20 cellular contexts compared by ENCODE assay signal in the genomic region with DNA sequence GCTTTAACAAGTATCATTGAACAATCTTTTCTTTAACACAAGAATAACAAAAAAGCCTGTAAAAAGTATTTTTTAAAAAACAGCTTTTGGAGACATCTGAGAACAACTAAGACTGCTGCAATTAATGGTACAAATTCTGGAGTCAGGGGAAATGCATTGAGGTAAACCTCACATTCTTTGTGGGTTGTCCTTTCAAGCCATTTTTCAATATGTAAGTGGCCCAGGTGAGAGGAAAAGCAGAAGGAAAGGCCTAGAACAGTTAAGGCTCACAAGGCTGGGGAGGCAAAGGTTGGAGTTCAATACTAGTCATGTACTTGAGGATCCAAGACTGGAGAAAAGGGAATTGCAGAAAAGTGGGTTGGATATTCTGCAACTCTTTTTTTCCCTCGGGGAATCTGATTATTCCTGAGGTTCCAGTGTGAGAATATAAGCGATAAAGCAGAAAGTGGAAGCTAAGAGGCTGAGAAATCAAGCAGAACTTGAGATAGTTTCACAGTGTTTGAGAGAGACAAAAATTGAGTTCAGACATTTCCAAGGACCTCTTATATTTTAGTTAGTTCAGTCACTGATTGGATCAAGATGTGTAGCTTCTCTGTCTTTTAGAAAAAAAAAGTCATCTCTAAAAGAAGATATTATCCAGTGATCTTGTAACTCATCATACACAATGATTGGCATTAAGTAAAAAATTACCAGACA. TPM values are rescaled to one million over a fixed set of nuclear protein-coding genes. Genes with fewer than 3 reads are reported as not detected.
DNase-seq lines count a peak whose midpoint lies in the region; ATAC-seq, FAIRE-seq and TF ChIP-seq lines count a peak whose summit lies in the region.
"Had no signal": no experiment of that assay in that cellular context is flagged by ENCODE, and none has a peak within 500 bp of the region (broad histone marks: within the 10 kb centered on the region; RNA-seq: fewer than 3 reads in every experiment).

No MANE protein-coding gene starts in this region.

- H3K4me3 ChIP-seq in Karpas-422 (ENCODE audit: low read length) (no peak overlapping the region), GM12878 (no peak overlapping the region)
- H3K4me3 ChIP-seq: BLaER1, HAP-1 had no signal

- DNase-seq in activated T-cell treated with anti-CD3 and anti-CD28 coated beads, Interleukin-2, amount 50 U/mL, for 72 hours: no peak
- DNase-seq in activated T-cell treated with anti-CD3 and anti-CD28 coated beads, Interleukin-2, amount 50 U/mL, for 48 hours: no peak
- DNase-seq in Karpas-422: no peak
- DNase-seq in GM12878 (ENCODE audit: low read depth, low spot score): no peak
- no peak for DNase-seq in COR-L47 (lab: John Stamatoyannopoulos, UW)
- DNase-seq in NCI-H2081 (lab: John Stamatoyannopoulos, UW): no peak
- DNase-seq: CD8-positive, alpha-beta memory T cell; DMS 273 treated with DMSO at 0.1 percent for 48 hours; NCI-H1092 treated with DMSO at 0.1 percent for 48 hours; NCI-H1694 treated with DMSO at 0.1 percent for 48 hours; NCI-H446 had no signal

- ATAC-seq in activated T-cell treated with anti-CD3 and anti-CD28 coated beads, Interleukin-2, amount 50 U/mL, for 72 hours (replicated peaks in 1 of 2): no peak
- ATAC-seq in GM12878: no peak
- no peak for ATAC-seq in HG03139 (IDR thresholded peaks at IDR 0.05; ENCODE audit: unreplicated experiment)
- ATAC-seq in GM18511 (IDR thresholded peaks at IDR 0.05; ENCODE audit: unreplicated experiment): no peak
- ATAC-seq: Right ventricle myocardium inferior, SK-N-SH treated with all-trans-retinoic acid at 6 μM for 48 hours had no signal

- SMC1A ChIA-PET in GM12878 (lab: Charles Lee; ENCODE audit: uncharacterized antibody, unreplicated experiment): interaction anchor here (0.9 to 1.6 kb wide), 3 partner anchors 10 to 25 kb away, joined by 4 read pairs; a partner anchor contains a TSS

- H3K36me3 Mint-ChIP-seq in activated T-cell treated with anti-CD3 and anti-CD28 coated beads, Interleukin-2, amount 50 U/mL, for 72 hours (ENCODE audit: insufficient read depth in 2 of 2): peaks cover 2 to 4% of the 10 kb centered on the region in 2 donors

- no peaks in the 10 kb centered on the region for H4K20me1 ChIP-seq in Karpas-422 (ENCODE audit: insufficient read depth, low read depth, low read length)
- H4K20me1 ChIP-seq in GM12878 (ENCODE audit: control insufficient read depth, insufficient read depth): no peaks in the 10 kb centered on the region
- H4K20me1 ChIP-seq: BLaER1 had no signal

- TF ChIP-seq CTCF in GM12878 (IDR thresholded peaks at IDR 0.05 in 2 of 3, conservative IDR thresholded peaks at IDR 0.05 in 1 of 3; ENCODE audit: control insufficient read depth in 2 of 3, extremely low read depth in 1 of 3, insufficient read depth in 1 of 3, low read depth in 3 of 3, low read length in 3 of 3): no peak

- no peak for TF ChIP-seq EP300 in GM12878 (IDR thresholded peaks at IDR 0.05; ENCODE audit: borderline replicate concordance in 1 of 2, control insufficient read depth in 1 of 2, low read depth in 2 of 2, low read length in 2 of 2)

- H3K4me2 ChIP-seq in Karpas-422 (ENCODE audit: low read depth, low read length, poor library complexity, severe bottlenecking) (no peak overlapping the region), GM12878 (ENCODE audit: control insufficient read depth, insufficient read depth) (no peak overlapping the region)
- H3K4me2 ChIP-seq: BLaER1 had no signal

- 22% methylated on average over 2 of the region's 2 CpGs for WGBS in GM12878 (ENCODE audit: insufficient coverage, insufficient replicate concordance, low lambda C conversion rate, missing lambda C conversion rate)

- H3K27ac ChIP-seq in Karpas-422 (ENCODE audit: low read length): peak overlapping the region; percentile 7; the same call in 1 of the 2 replicates
- no peak overlapping the region for H3K27ac ChIP-seq in GM12878 (ENCODE audit: control insufficient read depth, insufficient read depth)
- H3K27ac ChIP-seq: 22Rv1, BLaER1 had no signal

- peak overlapping the region; percentile 29 for H3K27ac Mint-ChIP-seq in activated T-cell treated with anti-CD3 and anti-CD28 coated beads, Interleukin-2, amount 50 U/mL, for 72 hours
- H3K27ac Mint-ChIP-seq: T-helper 1 cell treated with Interleukin-12 subunit alpha and Interleukin-12 subunit beta and Interleukin-4 antibody, amounts not matched to agents 30 μg/mL and 1 μg/mL, for 36 hours had no signal

- no peak for TF ChIP-seq RAD21 in GM12878 (IDR thresholded peaks at IDR 0.05; ENCODE audit: insufficient read depth, low read depth, low read length)

- H3K79me2 ChIP-seq in Karpas-422 (ENCODE audit: low read length) (no peaks in the 10 kb centered on the region), GM12878 (ENCODE audit: control insufficient read depth, insufficient read depth, low read length) (no peaks in the 10 kb centered on the region)

- no peak overlapping the region for H3K4me3 Mint-ChIP-seq in activated T-cell treated with anti-CD3 and anti-CD28 coated beads, Interleukin-2, amount 50 U/mL, for 72 hours
- H3K4me3 Mint-ChIP-seq: CD8-positive, alpha-beta memory T cell; T-helper 1 cell treated with Interleukin-12 subunit alpha and Interleukin-12 subunit beta and Interleukin-4 antibody, amounts not matched to agents 30 μg/mL and 1 μg/mL, for 36 hours had no signal

- H2AFZ ChIP-seq in Karpas-422 (ENCODE audit: low read length) (no peak overlapping the region), GM12878 (ENCODE audit: control insufficient read depth, low read depth, low read length) (no peak overlapping the region)

- H3K4me1 Mint-ChIP-seq in activated T-cell treated with anti-CD3 and anti-CD28 coated beads, Interleukin-2, amount 50 U/mL, for 72 hours (ENCODE audit: low read depth): peaks cover 16% of the 10 kb centered on the region

- no peak for TF ChIP-seq POLR2A in GM12878 (IDR thresholded peaks at IDR 0.05; ENCODE audit: low read depth, low read length)

- CTCF ChIA-PET in GM12878 (lab: Yijun Ruan, JAX): interaction anchor here (0.7 to 1.4 kb wide), 4 partner anchors 8 to 557 kb away, joined by 3 read pairs; no protein-coding TSS in a partner anchor

- FAIRE-seq in GM12878 (lab: Jason Lieb, UNC): peak; percentile 69

- no peaks in the 10 kb centered on the region for H3K36me3 ChIP-seq in Karpas-422 (ENCODE audit: insufficient read depth, low read length)
- H3K36me3 ChIP-seq in GM12878 (ENCODE audit: control insufficient read depth in 2 of 2, insufficient read depth in 2 of 2, low read length in 1 of 2): no peaks in the 10 kb centered on the region
- H3K36me3 ChIP-seq: HAP-1 had no signal

- H3K4me1 ChIP-seq in Karpas-422 (ENCODE audit: low read length) (peaks cover 16% of the 10 kb centered on the region; the same call in 1 of the 2 replicates), GM12878 (ENCODE audit: control insufficient read depth, insufficient read depth, low read length) (no peaks in the 10 kb centered on the region)

- no TSS peak for BruUV-seq in GM12878 (replicated peaks; lab: Mats Ljungman, UMichigan)

- H3K27me3 Mint-ChIP-seq in activated T-cell treated with anti-CD3 and anti-CD28 coated beads, Interleukin-2, amount 50 U/mL, for 72 hours (ENCODE audit: low read depth): no peaks in the 10 kb centered on the region

- intact Hi-C loops in GM12878 (cut with micrococcal nuclease; ENCODE audit: unreplicated experiment): no loop called here

- no peaks in the 10 kb centered on the region for H3K27me3 ChIP-seq in Karpas-422 (ENCODE audit: low read length)
- H3K27me3 ChIP-seq in GM12878 (replicated peaks in 1 of 2; ENCODE audit: control insufficient read depth in 2 of 2, insufficient read depth in 2 of 2, low read length in 1 of 2): no peaks in the 10 kb centered on the region
- H3K27me3 ChIP-seq: BLaER1 had no signal

- POLR2A ChIA-PET in GM12878 (lab: Charles Lee): no interaction called here

- in situ Hi-C loops in GM12878 (cut with MboI): no loop called here

- H3K9me2 ChIP-seq in Karpas-422 (replicated peaks; ENCODE audit: insufficient read depth, low read length): no peaks in the 10 kb centered on the region

- H3K9me3 Mint-ChIP-seq in activated T-cell treated with anti-CD3 and anti-CD28 coated beads, Interleukin-2, amount 50 U/mL, for 72 hours: peaks cover 0 to 2% of the 10 kb centered on the region in 2 donors

- H3K9ac ChIP-seq in Karpas-422 (ENCODE audit: low read length) (no peak overlapping the region), GM12878 (ENCODE audit: control insufficient read depth, insufficient read depth, low read length) (no peak overlapping the region)
- H3K9ac ChIP-seq: BLaER1 had no signal

- RAD21 ChIA-PET in GM12878 (lab: Charles Lee; ENCODE audit: unreplicated experiment): interaction anchor here (1.4 kb wide), 2 partner anchors 25 to 47 kb away, joined by 3 to 5 read pairs; a partner anchor contains a TSS

- H3K9me3 ChIP-seq in Karpas-422 (ENCODE audit: low read length): no peaks in the 10 kb centered on the region
- H3K9me3 ChIP-seq in GM12878 (replicated peaks; ENCODE audit: control insufficient read depth, insufficient read depth, low read length): no peaks in the 10 kb centered on the region
- H3K9me3 ChIP-seq: HAP-1 had no signal

RNA-seq across cellular contexts. Expression of a gene that starts 25.0 kb away (rescaled TPM):
- total RNA-seq in activated T-cell treated with anti-CD3 and anti-CD28 coated beads, Interleukin-2, amount 50 U/mL, for 72 hours: under 1 TPM; 0.19 to 0.22 TPM
- 14.6 and 16.3 TPM in 2 replicates for total RNA-seq in Karpas-422 (2014; rRNA removed; shearing (Covaris generic); ENCODE audit: low replicate concordance)
- total RNA-seq in GM12878 (2013; cell fraction: nucleolus; rRNA removed): 9.3 and 10.2 TPM in 2 replicates
- 0.23 and 0.27 TPM in 2 replicates for total RNA-seq in GM12878 (2014; rRNA removed)
- total RNA-seq in GM12878 (2014; rRNA removed; fragmentation: Illumina TruSeq; extraction: Trizol): 0.36 and 0.69 TPM in 2 replicates
- total RNA-seq in GM12878 (2021): 0.21 TPM in 2 replicates
- 0.29 TPM for polyA plus RNA-seq in GM12878 (2011; ENCODE audit: low read depth)
- polyA plus RNA-seq in GM12878 (2011; rRNA removed): 1.3 and 2.1 TPM in 2 replicates
- polyA plus RNA-seq in GM12878 (2011; cell fraction: cytosol; rRNA removed): 0.57 and 0.89 TPM in 2 replicates
- 1.5 and 2.4 TPM in 2 replicates for polyA plus RNA-seq in GM12878 (2011; cell fraction: nucleus; rRNA removed)
- 0.38 and 1.1 TPM in 2 replicates for polyA plus RNA-seq in GM12878 (2012)
- polyA plus RNA-seq in GM12878 (2014; fragmentation: Illumina TruSeq; extraction: Trizol): 0.05 and 0.22 TPM in 2 replicates
- polyA plus RNA-seq in GM12878 (2014; fragmentation: Nextera tagmentation; extraction: Ambion mirVana): under 1 TPM; 0.07 to 0.10 TPM
- polyA plus RNA-seq in GM12878 (2014; rRNA removed): 0.05 and 0.68 TPM in 2 replicates
- under 1 TPM in 1 of 2 experiments, not detected in 1; 0.21 TPM for polyA plus RNA-seq in GM12878 (2016; fragmentation: Nextera tagmentation; extraction: Ambion mirVana)
- 1.9 and 2.2 TPM in 2 replicates for polyA minus RNA-seq in GM12878 (2011; rRNA and poly(A)+ RNA removed)
- 1.3 TPM in 1 of 2 replicates, not detected in the other for polyA minus RNA-seq in GM12878 (2011; cell fraction: cytosol; rRNA and poly(A)+ RNA removed)
- polyA minus RNA-seq in GM12878 (2011; cell fraction: nucleus; rRNA and poly(A)+ RNA removed): 1.3 and 1.6 TPM in 2 replicates
- total RNA-seq: MCF 10A had no signal

RNA-seq across cellular contexts. Expression of a gene that starts 57.7 kb away (rescaled TPM):
- total RNA-seq in activated T-cell treated with anti-CD3 and anti-CD28 coated beads, Interleukin-2, amount 50 U/mL, for 72 hours: 10 to 100 TPM; 26.0 to 73.0 TPM
- total RNA-seq in Karpas-422 (2014; rRNA removed; shearing (Covaris generic); ENCODE audit: low replicate concordance): 67.7 and 77.2 TPM in 2 replicates
- total RNA-seq in GM12878 (2013; cell fraction: nucleolus; rRNA removed): 14.1 and 15.5 TPM in 2 replicates
- total RNA-seq in GM12878 (2014; rRNA removed) (11.5 and 13.7 TPM in 2 replicates), GM12878 (2014; rRNA removed; fragmentation: Illumina TruSeq; extraction: Trizol) (3.0 and 3.3 TPM in 2 replicates), GM12878 (2021) (18.0 and 20.0 TPM in 2 replicates)
- polyA plus RNA-seq in GM12878 (2011; ENCODE audit: low read depth): 2.8 TPM
- polyA plus RNA-seq in GM12878 (2011; rRNA removed) (8.1 and 9.8 TPM in 2 replicates), GM12878 (2014; fragmentation: Illumina TruSeq; extraction: Trizol) (8.9 and 9.9 TPM in 2 replicates), GM12878 (2014; fragmentation: Nextera tagmentation; extraction: Ambion mirVana) (under 1 TPM; 0.08 to 0.49 TPM), GM12878 (2014; rRNA removed) (8.5 and 11.2 TPM in 2 replicates), GM12878 (2016; fragmentation: Nextera tagmentation; extraction: Ambion mirVana) (1 to 10 TPM; 3.1 to 6.0 TPM)
- polyA plus RNA-seq in GM12878 (2011; cell fraction: cytosol; rRNA removed): 4.7 and 7.7 TPM in 2 replicates
- 11.2 and 14.7 TPM in 2 replicates for polyA plus RNA-seq in GM12878 (2011; cell fraction: nucleus; rRNA removed)
- polyA plus RNA-seq in GM12878 (2012): 6.4 and 7.1 TPM in 2 replicates
- 2.9 and 4.4 TPM in 2 replicates for polyA minus RNA-seq in GM12878 (2011; rRNA and poly(A)+ RNA removed)
- polyA minus RNA-seq in GM12878 (2011; cell fraction: cytosol; rRNA and poly(A)+ RNA removed): 6.4 and 9.0 TPM in 2 replicates
- 10.4 and 20.6 TPM in 2 replicates for polyA minus RNA-seq in GM12878 (2011; cell fraction: nucleus; rRNA and poly(A)+ RNA removed)
